8 cellular contexts compared by ENCODE assay signal in genomic region chr1:45913183-45913924, GRCh38.
DNase-seq lines count a peak whose midpoint lies in the region; ATAC-seq and TF ChIP-seq lines count a peak whose summit lies in the region.
"Had no signal": no experiment of that assay in that cellular context is flagged by ENCODE, and none has a peak within 500 bp of the region (broad histone marks: within the 10 kb centered on the region; RNA-seq: fewer than 3 reads in every experiment).

No MANE protein-coding gene starts in this region.

- peak overlapping the region; percentile 54 to 87 (median 63) for H3K27ac ChIP-seq in adrenal gland

- H3K27me3 ChIP-seq in adrenal gland, result no peaks in the 10 kb centered on the region

- no peaks in the 10 kb centered on the region for H3K36me3 Mint-ChIP-seq in T-helper 17 cell (ENCODE audit: low read depth)

- H3K4me3 Mint-ChIP-seq in stimulated activated naive CD8-positive, alpha-beta T cell treated with anti-CD3 and anti-CD28 coated beads, Interleukin-15, amount 100 ng/mL, for 72 hours, result no peak overlapping the region
- no peak overlapping the region for H3K4me3 Mint-ChIP-seq in T-helper 17 cell

- H3K27ac Mint-ChIP-seq in stimulated activated naive CD8-positive, alpha-beta T cell treated with anti-CD3 and anti-CD28 coated beads, Interleukin-15, amount 100 ng/mL, for 72 hours, result no peak overlapping the region
- no peak overlapping the region for H3K27ac Mint-ChIP-seq in T-helper 17 cell

- peaks cover 10 to 27% of the 10 kb centered on the region in 2 donors for H3K4me1 ChIP-seq in adrenal gland (replicated peaks in 1 of 2)

- no peaks in the 10 kb centered on the region for H3K9me3 ChIP-seq in adrenal gland (replicated peaks in 1 of 3)
- no peaks in the 10 kb centered on the region for H3K9me3 ChIP-seq in T-helper 17 cell (ENCODE audit: control insufficient read depth, low read length, poor library complexity, severe bottlenecking)

- 30 to 46% (median 44%) methylated on average over 9 of the region's 9 CpGs for WGBS in adrenal gland, 4 donors

- intact Hi-C loops in adrenal gland (cut with DNase I), result no loop called here

- no peaks in the 10 kb centered on the region for H3K27me3 Mint-ChIP-seq in stimulated activated naive CD8-positive, alpha-beta T cell treated with anti-CD3 and anti-CD28 coated beads, Interleukin-15, amount 100 ng/mL, for 72 hours
- H3K27me3 Mint-ChIP-seq in T-helper 17 cell, result no peaks in the 10 kb centered on the region

- TF ChIP-seq CTCF in adrenal gland (IDR thresholded peaks at IDR 0.05), result peak in 2 of 6 experiments; percentile 16 to 19

- peak; percentile 50 for ATAC-seq in HG02885 (IDR thresholded peaks at IDR 0.05; ENCODE audit: poor library complexity, unreplicated experiment)
- ATAC-seq in stimulated activated naive CD8-positive, alpha-beta T cell treated with anti-CD3 and anti-CD28 coated beads, Interleukin-15, amount 100 ng/mL, for 72 hours, result peak; percentile 40
- no peak for ATAC-seq in T-helper 17 cell

- peak in 1 of 2 donors; percentile 65 for TF ChIP-seq POLR2A in adrenal gland (IDR thresholded peaks at IDR 0.05)

- no peaks in the 10 kb centered on the region for H3K36me3 ChIP-seq in adrenal gland (replicated peaks in 1 of 2)

- no peaks in the 10 kb centered on the region for H3K4me1 Mint-ChIP-seq in stimulated activated naive CD8-positive, alpha-beta T cell treated with anti-CD3 and anti-CD28 coated beads, Interleukin-15, amount 100 ng/mL, for 72 hours
- peaks cover 2% of the 10 kb centered on the region for H3K4me1 Mint-ChIP-seq in T-helper 17 cell

- peak overlapping the region in 1 of 4 donors; percentile 14 for H3K4me3 ChIP-seq in adrenal gland

- DNase-seq in adrenal gland (peak; percentile 76 to 92 (median 81)), iPS-NIHi7 (ENCODE audit: extremely low spot score) (peak; percentile 42), DMS153 (lab: John Stamatoyannopoulos, UW) (no peak), T-helper 17 cell (no peak)
- no peak for DNase-seq in stimulated activated naive CD8-positive, alpha-beta T cell treated with anti-CD3 and anti-CD28 coated beads, Interleukin-15, amount 100 ng/mL, for 72 hours
- no peak for DNase-seq in activated CD8-positive, alpha-beta memory T cell treated with anti-CD3 and anti-CD28 coated beads, Interleukin-2, amount 50 U/mL, for 48 hours
- DNase-seq: stimulated activated CD4-positive, alpha-beta T cell treated with anti-CD3 and anti-CD28 coated beads, Interleukin-2, amount 100 ng/mL, for 48 hours had no signal

- H3K9me3 Mint-ChIP-seq in stimulated activated naive CD8-positive, alpha-beta T cell treated with anti-CD3 and anti-CD28 coated beads, Interleukin-15, amount 100 ng/mL, for 72 hours, result no peaks in the 10 kb centered on the region

Comparison
In these comparisons a context has a peak if more than half of its experiments do, and no peak if none do; other contexts are left out.
1. DNase-seq: peak in adrenal gland (7 of 7) and iPS-NIHi7 (single experiment); none in stimulated activated naive CD8-positive, alpha-beta T cell treated with anti-CD3 and anti-CD28 coated beads, Interleukin-15, amount 100 ng/mL, for 72 hours (0 of 2), DMS153 (single experiment), activated CD8-positive, alpha-beta memory T cell treated with anti-CD3 and anti-CD28 coated beads, Interleukin-2, amount 50 U/mL, for 48 hours (single experiment) and T-helper 17 cell (0 of 3).